In genomic region chr10:113385021-113385975, GRCh38 we compare ENCODE assay signal across 8 cellular contexts.
A peak's percentile ranks its signal among the peaks of the same experiment; 100 is the strongest.
DNase-seq lines count a peak whose midpoint lies in the region; ATAC-seq and TF ChIP-seq lines count a peak whose summit lies in the region.

No MANE protein-coding gene starts in this region.

- no peak overlapping the region for H2BK120ac ChIP-seq in mesenchymal stem cell (ENCODE audit: low read depth, low read length)

- H3K27me3 ChIP-seq in mesenchymal stem cell (ENCODE audit: control insufficient read depth in 1 of 2, insufficient read depth in 1 of 2, low read length in 2 of 2) = peaks cover 4 to 7% of the 10 kb centered on the region in 2 experiments

- peaks cover 2% of the 10 kb centered on the region for H3K79me1 ChIP-seq in mesenchymal stem cell (replicated peaks; ENCODE audit: low read length, poor library complexity, severe bottlenecking)

- H3K14ac ChIP-seq in mesenchymal stem cell (ENCODE audit: low read length in 2 of 2) = no peak overlapping the region

- H3K4me2 ChIP-seq in mesenchymal stem cell (ENCODE audit: low read length, poor library complexity, severe bottlenecking) = peak overlapping the region; percentile 7

- H3K27ac ChIP-seq in mesenchymal stem cell (ENCODE audit: low read length, poor library complexity, severe bottlenecking) = peak overlapping the region; percentile 44

- no peaks in the 10 kb centered on the region for H3K36me3 Mint-ChIP-seq in activated CD4-positive, alpha-beta memory T cell treated with anti-CD3 and anti-CD28 coated beads for 36 hours
- no peaks in the 10 kb centered on the region for H3K36me3 Mint-ChIP-seq in effector memory CD8-positive, alpha-beta T cell (ENCODE audit: insufficient read depth)

- CTCF ChIA-PET in activated CD4-positive, alpha-beta memory T cell treated with anti-CD3 and anti-CD28 coated beads for 36 hours (lab: Charles Lee) = interaction anchor here (0.6 to 2.5 kb wide), 15 partner anchors 9 to 1248 kb away, joined by 3 to 15 read pairs (median 3); no protein-coding TSS in a partner anchor

- POLR2A ChIA-PET in activated CD4-positive, alpha-beta memory T cell treated with anti-CD3 and anti-CD28 coated beads for 36 hours (lab: Charles Lee) = no interaction called here

- H3K18ac ChIP-seq in mesenchymal stem cell (ENCODE audit: low read depth in 1 of 2, low read length in 2 of 2) = peak overlapping the region in 1 of 2 experiments; percentile 28

- H2BK5ac ChIP-seq in mesenchymal stem cell (ENCODE audit: low read depth, low read length, poor library complexity, severe bottlenecking) = no peak overlapping the region

- H4K91ac ChIP-seq in mesenchymal stem cell (ENCODE audit: low read length) = no peak overlapping the region

- H3K36me3 ChIP-seq in mesenchymal stem cell (ENCODE audit: control insufficient read depth in 1 of 2, insufficient read depth in 2 of 2, low read depth in 1 of 2, low read length in 2 of 2) = no peaks in the 10 kb centered on the region

- peaks cover 20% of the 10 kb centered on the region for H3K4me1 Mint-ChIP-seq in activated CD4-positive, alpha-beta memory T cell treated with anti-CD3 and anti-CD28 coated beads for 36 hours (ENCODE audit: low read depth)
- H3K4me1 Mint-ChIP-seq in effector memory CD8-positive, alpha-beta T cell (ENCODE audit: low read depth in 2 of 2) = peaks cover 17 to 27% of the 10 kb centered on the region in 2 donors

- H3K27ac Mint-ChIP-seq in activated CD4-positive, alpha-beta memory T cell treated with anti-CD3 and anti-CD28 coated beads for 36 hours = no peak overlapping the region
- peak overlapping the region; percentile 27 to 68 for H3K27ac Mint-ChIP-seq in effector memory CD8-positive, alpha-beta T cell

- H2AFZ ChIP-seq in mesenchymal stem cell (ENCODE audit: low read depth, low read length) = peak overlapping the region; percentile 70

- H3K4me3 Mint-ChIP-seq in activated CD4-positive, alpha-beta memory T cell treated with anti-CD3 and anti-CD28 coated beads for 36 hours = no peak overlapping the region
- peak overlapping the region; percentile 16 to 21 for H3K4me3 Mint-ChIP-seq in effector memory CD8-positive, alpha-beta T cell

- H3K23ac ChIP-seq in mesenchymal stem cell (ENCODE audit: low read length in 2 of 2) = no peak overlapping the region

- no peaks in the 10 kb centered on the region for H3K9me3 Mint-ChIP-seq in activated CD4-positive, alpha-beta memory T cell treated with anti-CD3 and anti-CD28 coated beads for 36 hours
- H3K9me3 Mint-ChIP-seq in effector memory CD8-positive, alpha-beta T cell = no peaks in the 10 kb centered on the region

- peak overlapping the region; percentile 69 for H3K9ac ChIP-seq in mesenchymal stem cell (ENCODE audit: low read length)

- no peaks in the 10 kb centered on the region for H3K9me3 ChIP-seq in mesenchymal stem cell (ENCODE audit: control insufficient read depth, low read length)

- no peak overlapping the region for H3K4ac ChIP-seq in mesenchymal stem cell (ENCODE audit: low read depth in 1 of 2, low read length in 2 of 2)

- peak; percentile 91 for TF ChIP-seq CTCF in AG09319 (IDR thresholded peaks at IDR 0.05; ENCODE audit: low read depth, low read length)

- peak overlapping the region; percentile 4 for H4K8ac ChIP-seq in mesenchymal stem cell (ENCODE audit: low read length)

- WGBS in mesenchymal stem cell = 23% methylated on average over 13 of the region's 18 CpGs

- peak overlapping the region; percentile 37 to 40 for H2BK12ac ChIP-seq in mesenchymal stem cell (ENCODE audit: low read length in 2 of 2)

- ATAC-seq in GM18868 (IDR thresholded peaks at IDR 0.05; ENCODE audit: unreplicated experiment) (peak; percentile 89), HG03159 (IDR thresholded peaks at IDR 0.05; ENCODE audit: unreplicated experiment) (peak; percentile 79)
- ATAC-seq in effector memory CD8-positive, alpha-beta T cell (replicated peaks) = peak; percentile 95

- intact Hi-C loops in activated CD4-positive, alpha-beta memory T cell treated with anti-CD3 and anti-CD28 coated beads for 36 hours (cut with micrococcal nuclease) = loop anchor here (1.0 to 10.0 kb wide), 4 partner anchors 160 to 820 kb away; no protein-coding TSS in a partner anchor

- no peak overlapping the region for H2BK15ac ChIP-seq in mesenchymal stem cell (ENCODE audit: low read depth, poor library complexity, severe bottlenecking)

- H2AK5ac ChIP-seq in mesenchymal stem cell (ENCODE audit: low read length, severe bottlenecking) = peak overlapping the region; percentile 44

- H3K4me3 ChIP-seq in mesenchymal stem cell (ENCODE audit: insufficient read depth in 1 of 2, low read depth in 1 of 2, low read length in 2 of 2) = peak overlapping the region in 1 of 2 experiments; percentile 57

- H3K27me3 Mint-ChIP-seq in activated CD4-positive, alpha-beta memory T cell treated with anti-CD3 and anti-CD28 coated beads for 36 hours = peaks cover 3% of the 10 kb centered on the region
- H3K27me3 Mint-ChIP-seq in effector memory CD8-positive, alpha-beta T cell = peaks cover 15 to 21% of the 10 kb centered on the region in 2 donors

- H3K4me1 ChIP-seq in mesenchymal stem cell (ENCODE audit: control insufficient read depth, insufficient read depth, low read depth, low read length) = peaks cover 4% of the 10 kb centered on the region

- DNase-seq in AG09319 (ENCODE audit: extremely low read depth, low read depth) = peak; percentile 86
- DNase-seq in NCI-H526 treated with DMSO at 0.1 percent for 48 hours (lab: John Stamatoyannopoulos, UW) = peak; percentile 41
- DNase-seq in activated CD4-positive, alpha-beta memory T cell treated with anti-CD3 and anti-CD28 coated beads for 36 hours = peak; percentile 62
- DNase-seq in effector memory CD8-positive, alpha-beta T cell = peak; percentile 55 to 60 (median 58)
- DNase-seq in mesenchymal stem cell = peak; percentile 87
- DNase-seq in stimulated activated CD8-positive, alpha-beta memory T cell treated with anti-CD3 and anti-CD28 coated beads, Interleukin-15, amount 100 ng/mL, for 4 hours (ENCODE audit: low read depth in 2 of 2) = peak; percentile 5 to 7

Comparison
In these comparisons a context has a peak if more than half of its experiments do, and no peak if none do; other contexts are left out.
1. DNase-seq: peak in every context shown above with its lines; median percentile 87 in mesenchymal stem cell; 86 in AG09319; 62 in activated CD4-positive, alpha-beta memory T cell treated with anti-CD3 and anti-CD28 coated beads for 36 hours; 58 in effector memory CD8-positive, alpha-beta T cell; 41 in NCI-H526 treated with DMSO at 0.1 percent for 48 hours; 6 in stimulated activated CD8-positive, alpha-beta memory T cell treated with anti-CD3 and anti-CD28 coated beads, Interleukin-15, amount 100 ng/mL, for 4 hours.